ENCODE assay signal across 8 cellular contexts in the genomic region with DNA sequence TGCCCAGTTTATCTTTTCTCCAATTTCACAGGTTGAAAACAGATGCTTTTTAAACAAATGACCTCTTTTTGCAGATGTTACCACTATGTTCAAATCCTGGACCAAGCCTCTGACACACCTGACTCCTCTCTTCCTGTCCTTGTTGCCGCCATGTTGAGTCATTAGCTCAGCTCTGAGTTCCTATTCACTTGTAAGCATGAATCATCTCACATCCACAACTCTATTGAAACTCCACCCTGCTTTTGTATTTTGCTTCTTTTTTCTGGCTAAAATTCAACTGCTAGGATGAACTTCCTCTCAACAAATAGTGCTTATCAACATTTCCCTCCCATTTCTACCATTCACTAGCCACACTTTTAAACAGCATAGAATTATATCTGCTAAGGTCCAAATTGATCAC. TPM values are rescaled to one million over a fixed set of nuclear protein-coding genes. Genes with fewer than 3 reads are reported as not detected.
DNase-seq lines count a peak whose midpoint lies in the region; ATAC-seq and TF ChIP-seq lines count a peak whose summit lies in the region.

No MANE protein-coding gene starts in this region.

- intact Hi-C loops in activated T-helper 2 cell treated with anti-CD3 and anti-CD28 coated beads, Interferon-gamma antibody, Interleukin-2, Interleukin-4, amounts not matched to agents 10 μg/mL and 5 μg/mL and 100 μg/mL, durations not matched to agents 14 hours and 24 hours and 36 hours (cut with micrococcal nuclease): no loop called here

- H3K9me3 Mint-ChIP-seq in IgD-negative memory B cell: peaks cover 0 to 1% (median 0%) of the 10 kb centered on the region in 3 donors
- H3K9me3 Mint-ChIP-seq in activated T-helper 2 cell treated with anti-CD3 and anti-CD28 coated beads, Interferon-gamma antibody, Interleukin-2, Interleukin-4, amounts not matched to agents 10 μg/mL and 5 μg/mL and 100 μg/mL, durations not matched to agents 14 hours and 24 hours and 36 hours: no peaks in the 10 kb centered on the region
- peaks cover 15% of the 10 kb centered on the region for H3K9me3 Mint-ChIP-seq in glutamatergic neuron (ENCODE audit: unreplicated experiment)

- H3K27me3 Mint-ChIP-seq in IgD-negative memory B cell: no peaks in the 10 kb centered on the region
- no peaks in the 10 kb centered on the region for H3K27me3 Mint-ChIP-seq in activated T-helper 2 cell treated with anti-CD3 and anti-CD28 coated beads, Interferon-gamma antibody, Interleukin-2, Interleukin-4, amounts not matched to agents 10 μg/mL and 5 μg/mL and 100 μg/mL, durations not matched to agents 14 hours and 24 hours and 36 hours (ENCODE audit: low read depth)
- H3K27me3 Mint-ChIP-seq in glutamatergic neuron (ENCODE audit: unreplicated experiment): peaks cover 8% of the 10 kb centered on the region

- peak overlapping the region in 2 of 3 donors; percentile 64 to 98 for H3K27ac Mint-ChIP-seq in IgD-negative memory B cell
- H3K27ac Mint-ChIP-seq in activated T-helper 2 cell treated with anti-CD3 and anti-CD28 coated beads, Interferon-gamma antibody, Interleukin-2, Interleukin-4, amounts not matched to agents 10 μg/mL and 5 μg/mL and 100 μg/mL, durations not matched to agents 14 hours and 24 hours and 36 hours: peak overlapping the region; percentile 84
- peak overlapping the region; percentile 4 for H3K27ac Mint-ChIP-seq in glutamatergic neuron (ENCODE audit: unreplicated experiment)

- DNase-seq in ACHN (peak; percentile 68), glutamatergic neuron (no peak), NCI-H446 (lab: John Stamatoyannopoulos, UW) (no peak), NCI-H748 (lab: John Stamatoyannopoulos, UW; ENCODE audit: unreplicated experiment) (no peak)
- no peak for DNase-seq in activated T-helper 2 cell treated with anti-CD3 and anti-CD28 coated beads, Interferon-gamma antibody, Interleukin-2, Interleukin-4, amounts not matched to agents 10 μg/mL and 5 μg/mL and 100 μg/mL, durations not matched to agents 14 hours and 24 hours and 36 hours (ENCODE audit: low spot score)
- DNase-seq in stimulated activated CD4-positive, alpha-beta T cell treated with anti-CD3 and anti-CD28 coated beads, Interleukin-2, amount 100 ng/mL, for 24 hours: peak; percentile 33 to 56

- no peak for ATAC-seq in HG03108 (IDR thresholded peaks at IDR 0.05; ENCODE audit: unreplicated experiment)

- in situ Hi-C loops in ACHN (cut with HindIII; ENCODE audit: low pct_ligation_motif_present, low pct_unique_long_range_greater_than_20kb, low sequenced_read_pairs): no loop called here

- H3K4me1 Mint-ChIP-seq in IgD-negative memory B cell (peaks cover 44 to 63% (median 57%) of the 10 kb centered on the region in 3 donors), glutamatergic neuron (ENCODE audit: low read depth, unreplicated experiment) (peaks cover 22% of the 10 kb centered on the region)
- H3K4me1 Mint-ChIP-seq in activated T-helper 2 cell treated with anti-CD3 and anti-CD28 coated beads, Interferon-gamma antibody, Interleukin-2, Interleukin-4, amounts not matched to agents 10 μg/mL and 5 μg/mL and 100 μg/mL, durations not matched to agents 14 hours and 24 hours and 36 hours (ENCODE audit: low read depth): peaks cover 51% of the 10 kb centered on the region

- H3K36me3 Mint-ChIP-seq in IgD-negative memory B cell (no peaks in the 10 kb centered on the region), glutamatergic neuron (ENCODE audit: unreplicated experiment) (peaks cover 2% of the 10 kb centered on the region)
- peaks cover 75% of the 10 kb centered on the region for H3K36me3 Mint-ChIP-seq in activated T-helper 2 cell treated with anti-CD3 and anti-CD28 coated beads, Interferon-gamma antibody, Interleukin-2, Interleukin-4, amounts not matched to agents 10 μg/mL and 5 μg/mL and 100 μg/mL, durations not matched to agents 14 hours and 24 hours and 36 hours (ENCODE audit: low read depth)

- no peak for TF ChIP-seq CTCF in glutamatergic neuron (IDR thresholded peaks at IDR 0.05; ENCODE audit: partially characterized antibody, unreplicated experiment)

- H3K4me3 Mint-ChIP-seq in IgD-negative memory B cell (peak overlapping the region in 2 of 4 donors; percentile 41 to 94), glutamatergic neuron (ENCODE audit: unreplicated experiment) (peak overlapping the region; percentile 92)
- peak overlapping the region; percentile 92 for H3K4me3 Mint-ChIP-seq in activated T-helper 2 cell treated with anti-CD3 and anti-CD28 coated beads, Interferon-gamma antibody, Interleukin-2, Interleukin-4, amounts not matched to agents 10 μg/mL and 5 μg/mL and 100 μg/mL, durations not matched to agents 14 hours and 24 hours and 36 hours (ENCODE audit: low read depth)

RNA-seq across cellular contexts. Expression of gene JOSD1, which starts 4.1 kb away (rescaled TPM):
- polyA plus RNA-seq in IgD-negative memory B cell: 5.4 TPM
- 101 and 105 TPM in 2 replicates for total RNA-seq in activated T-helper 2 cell treated with anti-CD3 and anti-CD28 coated beads, Interferon-gamma antibody, Interleukin-2, Interleukin-4, amounts not matched to agents 10 μg/mL and 5 μg/mL and 100 μg/mL, durations not matched to agents 14 hours and 24 hours and 36 hours
- 51.0 TPM for total RNA-seq in glutamatergic neuron (ENCODE audit: unreplicated experiment)

RNA-seq across cellular contexts. Expression of gene GTPBP1, which starts 9.1 kb away (rescaled TPM):
- polyA plus RNA-seq in IgD-negative memory B cell: 46.7 TPM
- 101 and 106 TPM in 2 replicates for total RNA-seq in activated T-helper 2 cell treated with anti-CD3 and anti-CD28 coated beads, Interferon-gamma antibody, Interleukin-2, Interleukin-4, amounts not matched to agents 10 μg/mL and 5 μg/mL and 100 μg/mL, durations not matched to agents 14 hours and 24 hours and 36 hours
- 55.6 TPM for total RNA-seq in glutamatergic neuron (ENCODE audit: unreplicated experiment)

RNA-seq across cellular contexts. Expression of gene TOMM22, which starts 14.8 kb away (rescaled TPM):
- polyA plus RNA-seq in IgD-negative memory B cell: 67.0 TPM
- total RNA-seq in activated T-helper 2 cell treated with anti-CD3 and anti-CD28 coated beads, Interferon-gamma antibody, Interleukin-2, Interleukin-4, amounts not matched to agents 10 μg/mL and 5 μg/mL and 100 μg/mL, durations not matched to agents 14 hours and 24 hours and 36 hours: 128 and 138 TPM in 2 replicates
- 61.0 TPM for total RNA-seq in glutamatergic neuron (ENCODE audit: unreplicated experiment)

RNA-seq across cellular contexts. Expression of gene CBY1, which starts 40.2 kb away (rescaled TPM):
- 4.9 TPM for polyA plus RNA-seq in IgD-negative memory B cell
- 10.3 and 11.2 TPM in 2 replicates for total RNA-seq in activated T-helper 2 cell treated with anti-CD3 and anti-CD28 coated beads, Interferon-gamma antibody, Interleukin-2, Interleukin-4, amounts not matched to agents 10 μg/mL and 5 μg/mL and 100 μg/mL, durations not matched to agents 14 hours and 24 hours and 36 hours
- 34.9 TPM for total RNA-seq in glutamatergic neuron (ENCODE audit: unreplicated experiment)

RNA-seq across cellular contexts. Expression of gene FAM227A, which starts 40.4 kb away (rescaled TPM):
- polyA plus RNA-seq in IgD-negative memory B cell: not detected
- 0.05 and 0.28 TPM in 2 replicates for total RNA-seq in activated T-helper 2 cell treated with anti-CD3 and anti-CD28 coated beads, Interferon-gamma antibody, Interleukin-2, Interleukin-4, amounts not matched to agents 10 μg/mL and 5 μg/mL and 100 μg/mL, durations not matched to agents 14 hours and 24 hours and 36 hours
- 6.3 TPM for total RNA-seq in glutamatergic neuron (ENCODE audit: unreplicated experiment)

Comparison
In these comparisons a context has a peak if more than half of its experiments do, and no peak if none do; other contexts are left out.
1. DNase-seq: peak in ACHN (single experiment) and stimulated activated CD4-positive, alpha-beta T cell treated with anti-CD3 and anti-CD28 coated beads, Interleukin-2, amount 100 ng/mL, for 24 hours (2 of 2); none in activated T-helper 2 cell treated with anti-CD3 and anti-CD28 coated beads, Interferon-gamma antibody, Interleukin-2, Interleukin-4, amounts not matched to agents 10 μg/mL and 5 μg/mL and 100 μg/mL, durations not matched to agents 14 hours and 24 hours and 36 hours (single experiment), glutamatergic neuron (single experiment), NCI-H446 (0 of 2) and NCI-H748 (single experiment).
2. H3K27ac Mint-ChIP-seq: peak in every context shown above with its lines; median percentile 84 in activated T-helper 2 cell treated with anti-CD3 and anti-CD28 coated beads, Interferon-gamma antibody, Interleukin-2, Interleukin-4, amounts not matched to agents 10 μg/mL and 5 μg/mL and 100 μg/mL, durations not matched to agents 14 hours and 24 hours and 36 hours; 81 in IgD-negative memory B cell; 4 in glutamatergic neuron.